ENCODE assay signal across 1 cellular context in genomic region chr3:79002465-79003372, GRCh38.
TF ChIP-seq lines count a peak whose summit lies in the region.

No MANE protein-coding gene starts in this region.

TF ChIP-seq in SK-N-SH, 30 proteins besides CTCF, POLR2A, EP300 and RAD21 (continued from another document):
- TF ChIP-seq, protein P1, sequence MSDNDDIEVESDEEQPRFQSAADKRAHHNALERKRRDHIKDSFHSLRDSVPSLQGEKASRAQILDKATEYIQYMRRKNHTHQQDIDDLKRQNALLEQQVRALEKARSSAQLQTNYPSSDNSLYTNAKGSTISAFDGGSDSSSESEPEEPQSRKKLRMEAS (IDR thresholded peaks at IDR 0.05; ENCODE audit: low read depth): no peak
- 0 out of 2 replicates have a peak, but pooled peaks have one; percentile 63 for TF ChIP-seq FOXJ3 (CRISPR knock-in tag; IDR thresholded peaks at IDR 0.05)
- TF ChIP-seq RCOR1 (IDR thresholded peaks at IDR 0.05; ENCODE audit: low read length): 0 out of 2 replicates have a peak, but pooled peaks have one; percentile 43
- TF ChIP-seq NFIC (IDR thresholded peaks at IDR 0.05; ENCODE audit: borderline replicate concordance): no peak
- TF ChIP-seq GATA2 (CRISPR knock-in tag; IDR thresholded peaks at IDR 0.05): peak; percentile 57
